ENCODE assay signal across 1 cellular context in genomic region chr20:57460781-57461465, GRCh38.
TF ChIP-seq lines count a peak whose summit lies in the region.

No MANE protein-coding gene starts in this region.

TF ChIP-seq in GM12878, 131 proteins besides CTCF, POLR2A, EP300 and RAD21 (continued from another document):
- no peak for TF ChIP-seq RB1 (IDR thresholded peaks at IDR 0.05; ENCODE audit: borderline replicate concordance)
- no peak for TF ChIP-seq CEBPB (IDR thresholded peaks at IDR 0.05; ENCODE audit: borderline replicate concordance in 1 of 2, low read depth in 2 of 2, low read length in 2 of 2)
